Comparison of ENCODE assay signal across 13 cellular contexts in genomic region chr3:144429719-144430121, GRCh38.
DNase-seq lines count a peak whose midpoint lies in the region; ATAC-seq and TF ChIP-seq lines count a peak whose summit lies in the region.
"Had no signal": no experiment of that assay in that cellular context is flagged by ENCODE, and none has a peak within 500 bp of the region (broad histone marks: within the 10 kb centered on the region; RNA-seq: fewer than 3 reads in every experiment).

No MANE protein-coding gene starts in this region.

- H3K4me3 ChIP-seq in BJ (ENCODE audit: low read depth, low read length): no peak overlapping the region
- H3K4me3 ChIP-seq in ascending aorta: no peak overlapping the region
- H3K4me3 ChIP-seq: dorsolateral prefrontal cortex, pancreas had no signal

- H3K27ac ChIP-seq in ascending aorta: no peak overlapping the region
- H3K27ac ChIP-seq: dorsolateral prefrontal cortex, pancreas had no signal

- CTCF ChIA-PET in BJ (lab: Yijun Ruan, JAX): no interaction called here

- peak; percentile 4 for DNase-seq in BJ (ENCODE audit: low read depth)
- DNase-seq in HT1080 (ENCODE audit: low read depth): peak; percentile 59
- no peak for DNase-seq in NCI-H1105 treated with DMSO at 0.1 percent for 48 hours (lab: John Stamatoyannopoulos, UW)
- DNase-seq in HPDE6-E6E7 (ENCODE audit: extremely low spot score): no peak
- no peak for DNase-seq in ascending aorta (ENCODE audit: low spot score in 2 of 2)
- DNase-seq in NCI-H524 (lab: John Stamatoyannopoulos, UW): no peak
- DNase-seq: activated naive CD4-positive, alpha-beta T cell treated with anti-CD3 and anti-CD28 coated beads, Interleukin-2, amount 10 ng/mL, durations not matched to agents 7 days and 5 days; dorsolateral prefrontal cortex; KG1; kidney; pancreas had no signal

- H3K27me3 ChIP-seq in BJ (ENCODE audit: control insufficient read depth, insufficient read depth, low read length) (no peaks in the 10 kb centered on the region), ascending aorta (no peaks in the 10 kb centered on the region)
- H3K27me3 ChIP-seq: dorsolateral prefrontal cortex, pancreas had no signal

- no peaks in the 10 kb centered on the region for H3K9me3 ChIP-seq in ascending aorta
- H3K9me3 ChIP-seq: pancreas had no signal

- intact Hi-C loops in ascending aorta (cut with DNase I): no loop called here

- POLR2A ChIA-PET in BJ (lab: Charles Lee): no interaction called here

- no peak for TF ChIP-seq CTCF in BJ (IDR thresholded peaks at IDR 0.05; ENCODE audit: insufficient read depth, low read depth, low read length)
- TF ChIP-seq CTCF in ascending aorta (IDR thresholded peaks at IDR 0.05): no peak

- ATAC-seq in GM19397 (IDR thresholded peaks at IDR 0.05; ENCODE audit: unreplicated experiment) (peak; percentile 70), HG02884 (IDR thresholded peaks at IDR 0.05; ENCODE audit: unreplicated experiment) (peak; percentile 67)
- ATAC-seq: pancreas had no signal

- no peaks in the 10 kb centered on the region for H3K4me1 ChIP-seq in ascending aorta
- H3K4me1 ChIP-seq: pancreas had no signal

- H3K36me3 ChIP-seq in BJ (ENCODE audit: control insufficient read depth, insufficient read depth, low read length): no peaks in the 10 kb centered on the region
- H3K36me3 ChIP-seq in ascending aorta: no peaks in the 10 kb centered on the region
- H3K36me3 ChIP-seq: pancreas had no signal

Comparison
In these comparisons a context has a peak if more than half of its experiments do, and no peak if none do; other contexts are left out.
1. DNase-seq: peak in BJ (single experiment) and HT1080 (single experiment); none in NCI-H1105 treated with DMSO at 0.1 percent for 48 hours (single experiment), HPDE6-E6E7 (single experiment), ascending aorta (0 of 2) and NCI-H524 (0 of 2).